8 cellular contexts compared by ENCODE assay signal in genomic region chr22:32204856-32205722, GRCh38.
DNase-seq lines count a peak whose midpoint lies in the region; ATAC-seq lines count a peak whose summit lies in the region.

TSS of gene RFPL2 (minus strand) at chr22:32205073. CDS start at chr22:32202451, 2,622 bp downstream.

- peak within 1 kb of the TSS; percentile 41 for H3K4me3 ChIP-seq in iPS-11a (ENCODE audit: low read depth, low read length)

- DNase-seq in NCI-H1436 (lab: John Stamatoyannopoulos, UW), result peak; percentile 45
- DNase-seq in NCI-H1436 treated with DMSO at 0.1 percent for 48 hours (lab: John Stamatoyannopoulos, UW), result no peak
- DNase-seq in NCI-H510A treated with DMSO at 0.1 percent for 48 hours (lab: John Stamatoyannopoulos, UW), result peak; percentile 87
- peak in 31 of 58 donors; percentile 6 to 81 (median 38) for DNase-seq in anterior cingulate cortex (lab: John Stamatoyannopoulos, UW)
- peak; percentile 41 to 42 for DNase-seq in stimulated activated CD4-positive, alpha-beta T cell treated with anti-CD3 and anti-CD28 coated beads, Interleukin-4, amount 100 ng/mL, for 4 hours
- no peak for DNase-seq in DMS79 (lab: John Stamatoyannopoulos, UW)

- ATAC-seq in HG03439 (IDR thresholded peaks at IDR 0.05; ENCODE audit: unreplicated experiment), result no peak

Comparison
In these comparisons a context has a peak if more than half of its experiments do, and no peak if none do; other contexts are left out.
1. DNase-seq: peak in NCI-H1436 (single experiment), NCI-H510A treated with DMSO at 0.1 percent for 48 hours (single experiment), anterior cingulate cortex (31 of 58) and stimulated activated CD4-positive, alpha-beta T cell treated with anti-CD3 and anti-CD28 coated beads, Interleukin-4, amount 100 ng/mL, for 4 hours (2 of 2); none in NCI-H1436 treated with DMSO at 0.1 percent for 48 hours (single experiment) and DMS79 (single experiment).